In the genomic region with DNA sequence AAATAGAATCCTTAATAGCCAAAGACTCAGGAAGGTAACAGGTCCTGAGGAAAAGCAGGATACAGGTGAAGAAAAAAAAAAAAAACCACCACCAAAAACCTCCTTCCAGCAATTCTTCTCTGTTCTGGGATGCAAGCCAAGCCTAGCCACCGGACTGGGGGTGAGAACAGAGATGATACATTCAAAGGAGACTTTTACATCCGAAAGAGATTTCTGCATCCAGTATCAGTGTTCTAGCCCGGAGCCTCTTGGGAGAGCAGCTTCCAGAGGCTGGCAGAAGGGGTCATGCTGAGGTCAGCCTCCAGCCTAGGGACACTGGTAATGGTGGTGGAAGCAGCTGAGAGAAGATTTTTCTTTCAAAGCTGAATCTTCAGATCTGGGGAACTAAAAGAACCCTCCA, we compare ENCODE assay signal across 16 cellular contexts.
DNase-seq lines count a peak whose midpoint lies in the region; ATAC-seq and TF ChIP-seq lines count a peak whose summit lies in the region.
"Had no signal": no experiment of that assay in that cellular context is flagged by ENCODE, and none has a peak within 500 bp of the region (broad histone marks: within the 10 kb centered on the region; RNA-seq: fewer than 3 reads in every experiment).

No MANE protein-coding gene starts in this region.

- intact Hi-C loops in PC-3 (cut with micrococcal nuclease) = no loop called here
- intact Hi-C loops in lower lobe of right lung (cut with DNase I) = no loop called here

- no peak overlapping the region for H2BK12ac ChIP-seq in trophoblast cell (ENCODE audit: low read length)

- H3K36me3 ChIP-seq in PC-3 (ENCODE audit: low read depth, low read length) (no peaks in the 10 kb centered on the region), trophoblast cell (ENCODE audit: control insufficient read depth in 1 of 2, insufficient read depth in 2 of 2, low read length in 2 of 2) (no peaks in the 10 kb centered on the region), lower lobe of right lung (no peaks in the 10 kb centered on the region)
- no peaks in the 10 kb centered on the region for H3K36me3 ChIP-seq in CD8-positive, alpha-beta memory T cell (ENCODE audit: insufficient read depth, low read length)
- H3K36me3 ChIP-seq: heart right ventricle, uterus had no signal

- H2BK120ac ChIP-seq in trophoblast cell (ENCODE audit: insufficient read depth, low read length, poor library complexity) = no peak overlapping the region

- no peaks in the 10 kb centered on the region for H3K9me3 ChIP-seq in PC-3 (ENCODE audit: low read length)
- no peaks in the 10 kb centered on the region for H3K9me3 ChIP-seq in trophoblast cell (ENCODE audit: insufficient read depth, low read depth, low read length)
- no peaks in the 10 kb centered on the region for H3K9me3 ChIP-seq in lower lobe of right lung
- H3K9me3 ChIP-seq in CD8-positive, alpha-beta memory T cell (ENCODE audit: low read length) = no peaks in the 10 kb centered on the region
- H3K9me3 ChIP-seq: heart right ventricle, uterus had no signal

- no peak overlapping the region for H3K4ac ChIP-seq in trophoblast cell (ENCODE audit: low read depth, low read length)

- H3K18ac ChIP-seq in trophoblast cell (ENCODE audit: low read length) = no peak overlapping the region

- TF ChIP-seq CTCF in PC-3 (conservative IDR thresholded peaks at IDR 0.05; ENCODE audit: low read depth, low read length) (no peak), lower lobe of right lung (IDR thresholded peaks at IDR 0.05) (no peak)

- no peak overlapping the region for H3K14ac ChIP-seq in trophoblast cell (ENCODE audit: low read length)

- no peak overlapping the region for H2BK5ac ChIP-seq in trophoblast cell (ENCODE audit: low read depth, low read length, poor library complexity)

- peaks cover 4% of the 10 kb centered on the region for H3K79me1 ChIP-seq in trophoblast cell (ENCODE audit: low read length)

- peaks cover 3 to 13% (median 6%) of the 10 kb centered on the region in 3 donors for H3K36me3 Mint-ChIP-seq in CD8-positive, alpha-beta memory T cell

- no peaks in the 10 kb centered on the region for H3F3A ChIP-seq in PC-3 (ENCODE audit: low read length, unreplicated experiment)

- POLR2A ChIA-PET in PC-3 (lab: Charles Lee; ENCODE audit: unreplicated experiment) = no interaction called here
- POLR2A ChIA-PET in CD8-positive, alpha-beta memory T cell (lab: Charles Lee) = no interaction called here

- H3K27me3 Mint-ChIP-seq in CD8-positive, alpha-beta memory T cell = no peaks in the 10 kb centered on the region

- peak; percentile 73 for DNase-seq in G401 (ENCODE audit: low spot score)
- DNase-seq in PC-3 = peak; percentile 18
- DNase-seq in epidermal melanocyte (ENCODE audit: insufficient read length, low spot score) = peak; percentile 60
- peak; percentile 16 to 26 for DNase-seq in trophoblast cell
- no peak for DNase-seq in lower lobe of right lung
- no peak for DNase-seq in CD8-positive, alpha-beta memory T cell
- DNase-seq in erythroblast (lab: John Stamatoyannopoulos, UW) = no peak
- no peak for DNase-seq in DMS153 treated with DMSO at 0.1 percent for 48 hours (lab: John Stamatoyannopoulos, UW; ENCODE audit: unreplicated experiment)
- DNase-seq: activated T-cell treated with anti-CD3 and anti-CD28 coated beads, Interleukin-2, amount 50 U/mL, for 72 hours; KG1; NCI-H146; NCI-H774; SHP77; stimulated activated CD4-positive, alpha-beta T cell treated with anti-CD3 and anti-CD28 coated beads, Interleukin-4, amount 100 ng/mL, for 24 hours had no signal

- H3K4me1 ChIP-seq in PC-3 (ENCODE audit: insufficient read depth, low read length) = peaks cover 38% of the 10 kb centered on the region
- peaks cover 28 to 38% of the 10 kb centered on the region in 2 experiments for H3K4me1 ChIP-seq in trophoblast cell (ENCODE audit: control insufficient read depth in 1 of 2, insufficient read depth in 2 of 2, low read length in 2 of 2)
- H3K4me1 ChIP-seq in lower lobe of right lung = no peaks in the 10 kb centered on the region
- H3K4me1 ChIP-seq in CD8-positive, alpha-beta memory T cell (ENCODE audit: insufficient read depth, low read length) = no peaks in the 10 kb centered on the region

- in situ Hi-C loops in G401 (cut with HindIII; ENCODE audit: low sequenced_read_pairs) = no loop called here

- H3K27ac ChIP-seq in PC-3 (ENCODE audit: low read length) = no peak overlapping the region
- peak overlapping the region; percentile 46 for H3K27ac ChIP-seq in trophoblast cell (ENCODE audit: low read depth, low read length)
- H3K27ac ChIP-seq in lower lobe of right lung = no peak overlapping the region
- no peak overlapping the region for H3K27ac ChIP-seq in CD8-positive, alpha-beta memory T cell (ENCODE audit: low read depth, low read length)
- H3K27ac ChIP-seq: heart right ventricle, uterus had no signal

- no peak overlapping the region for H3K4me2 ChIP-seq in PC-3 (ENCODE audit: low read length)
- H3K4me2 ChIP-seq in trophoblast cell (ENCODE audit: low read length) = no peak overlapping the region

- no peaks in the 10 kb centered on the region for H3K9me3 Mint-ChIP-seq in CD8-positive, alpha-beta memory T cell
- H3K9me3 Mint-ChIP-seq: activated T-cell treated with anti-CD3 and anti-CD28 coated beads, Interleukin-2, amount 50 U/mL, for 72 hours had no signal

- H3K27me3 ChIP-seq in PC-3 (ENCODE audit: low read length) (no peaks in the 10 kb centered on the region), trophoblast cell (ENCODE audit: insufficient read depth, low read length) (no peaks in the 10 kb centered on the region), lower lobe of right lung (ENCODE audit: low read depth) (no peaks in the 10 kb centered on the region)
- H3K27me3 ChIP-seq in CD8-positive, alpha-beta memory T cell (ENCODE audit: insufficient read depth, low read length, poor library complexity, severe bottlenecking) = no peaks in the 10 kb centered on the region
- H3K27me3 ChIP-seq: heart right ventricle, uterus had no signal

- H4K91ac ChIP-seq in trophoblast cell (ENCODE audit: low read depth, low read length) = peak overlapping the region; percentile 30

- ATAC-seq in PC-3 = no peak
- ATAC-seq in lower lobe of right lung = no peak
- ATAC-seq: activated T-cell treated with anti-CD3 and anti-CD28 coated beads, Interleukin-2, amount 50 U/mL, for 72 hours had no signal

- H3K79me2 ChIP-seq in PC-3 (ENCODE audit: low read length) (no peaks in the 10 kb centered on the region), trophoblast cell (ENCODE audit: control insufficient read depth, insufficient read depth, low read length, poor library complexity) (no peaks in the 10 kb centered on the region)

- no peak overlapping the region for H3K9ac ChIP-seq in PC-3 (ENCODE audit: low read length)
- no peak overlapping the region for H3K9ac ChIP-seq in trophoblast cell (ENCODE audit: low read length)

- WGBS in trophoblast cell (ENCODE audit: extremely low coverage, insufficient coverage, insufficient read length) = no CpG with 5 or more reads among the region's 3 CpGs

- no peak overlapping the region for H3K4me3 Mint-ChIP-seq in CD8-positive, alpha-beta memory T cell
- H3K4me3 Mint-ChIP-seq: activated T-cell treated with anti-CD3 and anti-CD28 coated beads, Interleukin-2, amount 50 U/mL, for 72 hours had no signal

- no peak overlapping the region for H3K23ac ChIP-seq in trophoblast cell (ENCODE audit: low read length)

- H3K4me1 Mint-ChIP-seq in CD8-positive, alpha-beta memory T cell = no peaks in the 10 kb centered on the region

- no peak for TF ChIP-seq POLR2A in erythroblast (IDR thresholded peaks at IDR 0.05; ENCODE audit: low read length)

- H3K27ac Mint-ChIP-seq in CD8-positive, alpha-beta memory T cell = no peak overlapping the region
- H3K27ac Mint-ChIP-seq: activated T-cell treated with anti-CD3 and anti-CD28 coated beads, Interleukin-2, amount 50 U/mL, for 72 hours had no signal

- no TSS peak for BruUV-seq in PC-3 (replicated peaks; lab: Mats Ljungman, UMichigan)

- no peaks in the 10 kb centered on the region for H4K20me1 ChIP-seq in PC-3 (ENCODE audit: low read length)

- no peak overlapping the region for H2AK5ac ChIP-seq in trophoblast cell (ENCODE audit: low read length)

- no peaks in the 10 kb centered on the region for H3K9me2 ChIP-seq in PC-3 (replicated peaks; ENCODE audit: low read length)

- H3K4me3 ChIP-seq in PC-3 (ENCODE audit: low read length) (no peak overlapping the region), trophoblast cell (ENCODE audit: low read depth, low read length) (no peak overlapping the region), lower lobe of right lung (no peak overlapping the region)
- H3K4me3 ChIP-seq in CD8-positive, alpha-beta memory T cell (ENCODE audit: low read length) = no peak overlapping the region
- H3K4me3 ChIP-seq: heart right ventricle, uterus had no signal

- H2AFZ ChIP-seq in PC-3 (ENCODE audit: low read length) = no peak overlapping the region
- H2AFZ ChIP-seq in trophoblast cell (ENCODE audit: insufficient read depth, low read length, poor library complexity) = no peak overlapping the region

- CTCF ChIA-PET in PC-3 (lab: Charles Lee) = no interaction called here
- CTCF ChIA-PET in CD8-positive, alpha-beta memory T cell (lab: Charles Lee) = no interaction called here

- no peak overlapping the region for H4K12ac ChIP-seq in trophoblast cell (ENCODE audit: low read depth, low read length)

- H4K8ac ChIP-seq in trophoblast cell (ENCODE audit: low read depth, low read length) = no peak overlapping the region

Comparison
In these comparisons a context has a peak if more than half of its experiments do, and no peak if none do; other contexts are left out.
1. DNase-seq: peak in G401 (single experiment), PC-3 (single experiment), epidermal melanocyte (single experiment) and trophoblast cell (2 of 2); none in lower lobe of right lung (single experiment), CD8-positive, alpha-beta memory T cell (0 of 5), erythroblast (0 of 2) and DMS153 treated with DMSO at 0.1 percent for 48 hours (single experiment).